Comparison of ENCODE assay signal across 12 cellular contexts in genomic region chr10:101878869-101879268, GRCh38.
"Had no signal": no experiment of that assay in that cellular context is flagged by ENCODE, and none has a peak within 500 bp of the region (broad histone marks: within the 10 kb centered on the region; RNA-seq: fewer than 3 reads in every experiment).

No MANE protein-coding gene starts in this region.

- H3K36me3 ChIP-seq: right lobe of liver had no signal

- ATAC-seq: stimulated activated naive B cell treated with anti-CD40 and anti-IgM and Interleukin-4, amounts not matched to agents 10 μg/mL and 1 μg/mL and 100 μg/mL, for 72 hours had no signal

- H3K9me3 Mint-ChIP-seq: activated CD4-positive, alpha-beta T cell treated with anti-CD3 and anti-CD28 coated beads, Interleukin-2, amount 10 ng/mL, durations not matched to agents 24 days and 14 days; stimulated activated naive B cell treated with anti-CD40 and anti-IgM and Interleukin-4, amounts not matched to agents 10 μg/mL and 1 μg/mL and 100 μg/mL, for 72 hours had no signal

- H3K4me1 ChIP-seq: right lobe of liver had no signal

- H3K27me3 Mint-ChIP-seq: activated CD4-positive, alpha-beta T cell treated with anti-CD3 and anti-CD28 coated beads, Interleukin-2, amount 10 ng/mL, durations not matched to agents 24 days and 14 days; stimulated activated naive B cell treated with anti-CD40 and anti-IgM and Interleukin-4, amounts not matched to agents 10 μg/mL and 1 μg/mL and 100 μg/mL, for 72 hours had no signal

- H3K4me3 ChIP-seq: coronary artery, heart right ventricle, right lobe of liver, spleen had no signal

- H3K27ac ChIP-seq: coronary artery, heart right ventricle, right lobe of liver, spleen had no signal

- H3K27me3 ChIP-seq: heart right ventricle, right lobe of liver, spleen had no signal

- H3K27ac Mint-ChIP-seq: activated CD4-positive, alpha-beta T cell treated with anti-CD3 and anti-CD28 coated beads, Interleukin-2, amount 10 ng/mL, durations not matched to agents 24 days and 14 days; stimulated activated naive B cell treated with anti-CD40 and anti-IgM and Interleukin-4, amounts not matched to agents 10 μg/mL and 1 μg/mL and 100 μg/mL, for 72 hours had no signal

- H3K4me3 Mint-ChIP-seq: activated CD4-positive, alpha-beta T cell treated with anti-CD3 and anti-CD28 coated beads, Interleukin-2, amount 10 ng/mL, durations not matched to agents 24 days and 14 days; stimulated activated naive B cell treated with anti-CD40 and anti-IgM and Interleukin-4, amounts not matched to agents 10 μg/mL and 1 μg/mL and 100 μg/mL, for 72 hours had no signal

- H3K9me3 ChIP-seq: heart right ventricle, right lobe of liver, spleen had no signal

- DNase-seq: activated CD4-positive, alpha-beta T cell treated with anti-CD3 and anti-CD28 coated beads, Interleukin-2, amount 10 ng/mL, durations not matched to agents 24 days and 14 days; activated naive CD4-positive, alpha-beta T cell treated with Interleukin-2 at 50 U/mL for 16 hours; caudate nucleus; effector CD4-positive, alpha-beta T cell; heart right ventricle; midbrain; right lobe of liver; spleen; stimulated activated CD4-positive, alpha-beta T cell treated with anti-CD3 and anti-CD28 coated beads, Interleukin-1b, Interleukin-23, amount 100 ng/mL, for 48 hours; stimulated activated naive B cell treated with anti-CD40 and anti-IgM and Interleukin-4, amounts not matched to agents 10 μg/mL and 1 μg/mL and 100 μg/mL, for 72 hours; T-helper 1 cell had no signal
